ENCODE assay signal across 13 cellular contexts in genomic region chr10:77118603-77119282, GRCh38.
DNase-seq lines count a peak whose midpoint lies in the region; ATAC-seq, FAIRE-seq and TF ChIP-seq lines count a peak whose summit lies in the region.
"Had no signal": no experiment of that assay in that cellular context is flagged by ENCODE, and none has a peak within 500 bp of the region (broad histone marks: within the 10 kb centered on the region; RNA-seq: fewer than 3 reads in every experiment).

No MANE protein-coding gene starts in this region.

- no peak for TF ChIP-seq EP300 in esophagus muscularis mucosa (IDR thresholded peaks at IDR 0.05)

- ATAC-seq in pancreas: no peak

- no peak for TF ChIP-seq CTCF in HEK293 (tag by site-specific recombination; IDR thresholded peaks at IDR 0.05)
- no peak for TF ChIP-seq CTCF in WERI-Rb-1 (IDR thresholded peaks at IDR 0.05; ENCODE audit: low read depth, low read length)
- no peak for TF ChIP-seq CTCF in esophagus muscularis mucosa (IDR thresholded peaks at IDR 0.05)
- no peak for TF ChIP-seq CTCF in pancreas (IDR thresholded peaks at IDR 0.05)

- no peak for TF ChIP-seq POLR2A in esophagus muscularis mucosa (IDR thresholded peaks at IDR 0.05; ENCODE audit: low read depth)

- H3K9me3 ChIP-seq in BLaER1 (no peaks in the 10 kb centered on the region), HEK293 (ENCODE audit: control insufficient read depth, insufficient read depth, low read depth, low read length) (no peaks in the 10 kb centered on the region), WERI-Rb-1 (ENCODE audit: severe bottlenecking) (no peaks in the 10 kb centered on the region), esophagus muscularis mucosa (no peaks in the 10 kb centered on the region), pancreas (no peaks in the 10 kb centered on the region)
- H3K9me3 ChIP-seq: Caco-2 had no signal

- no peaks in the 10 kb centered on the region for H3K36me3 ChIP-seq in BLaER1
- H3K36me3 ChIP-seq in HEK293 (ENCODE audit: control insufficient read depth in 2 of 2, insufficient read depth in 1 of 2, low read length in 2 of 2): no peaks in the 10 kb centered on the region
- no peaks in the 10 kb centered on the region for H3K36me3 ChIP-seq in WERI-Rb-1
- H3K36me3 ChIP-seq in esophagus muscularis mucosa: no peaks in the 10 kb centered on the region
- no peaks in the 10 kb centered on the region for H3K36me3 ChIP-seq in pancreas

- intact Hi-C loops in esophagus muscularis mucosa (cut with DNase I): no loop called here
- intact Hi-C loops in pancreas (cut with DNase I): no loop called here

- DNase-seq in WERI-Rb-1 (peak; percentile 14), esophagus muscularis mucosa (ENCODE audit: extremely low spot score) (peak; percentile 53), HT-29 (ENCODE audit: low spot score) (no peak), pancreas (no peak), NCI-H1105 treated with DMSO at 0.1 percent for 48 hours (lab: John Stamatoyannopoulos, UW) (no peak)
- DNase-seq: Caco-2; CD8-positive, alpha-beta memory T cell; DND-41; GDM1; H7 had no signal

- H3K27ac ChIP-seq in BLaER1: no peak overlapping the region
- no peak overlapping the region for H3K27ac ChIP-seq in HEK293 (ENCODE audit: extremely low read depth, low read depth, low read length)
- H3K27ac ChIP-seq in WERI-Rb-1: no peak overlapping the region
- no peak overlapping the region for H3K27ac ChIP-seq in esophagus muscularis mucosa (replicated peaks in 1 of 4)
- H3K27ac ChIP-seq in pancreas: no peak overlapping the region

- CTCF ChIA-PET in HEK293 (lab: Yijun Ruan, JAX): no interaction called here

- H3K27me3 ChIP-seq in BLaER1 (no peaks in the 10 kb centered on the region), WERI-Rb-1 (ENCODE audit: insufficient read depth, low read depth, severe bottlenecking) (no peaks in the 10 kb centered on the region), esophagus muscularis mucosa (no peaks in the 10 kb centered on the region), pancreas (no peaks in the 10 kb centered on the region)

- H3K4me3 ChIP-seq in BLaER1 (no peak overlapping the region), HEK293 (ENCODE audit: low read depth, low read length) (no peak overlapping the region), WERI-Rb-1 (ENCODE audit: low read depth, low read length) (no peak overlapping the region), esophagus muscularis mucosa (no peak overlapping the region), pancreas (no peak overlapping the region)

- H3K4me1 ChIP-seq in BLaER1 (0 out of 2 replicates have a peak, but pooled peaks cover 8% of the 10 kb centered on the region), HEK293 (ENCODE audit: control insufficient read depth, insufficient read depth, low read length) (peaks cover 9% of the 10 kb centered on the region), esophagus muscularis mucosa (peaks cover 0 to 49% (median 21%) of the 10 kb centered on the region in 4 donors), pancreas (peaks cover 0 to 3% (median 0%) of the 10 kb centered on the region in 3 donors)
- H3K4me1 ChIP-seq: Caco-2 had no signal

- POLR2A ChIA-PET in HEK293 (lab: Yijun Ruan, JAX): no interaction called here

- H4K20me1 ChIP-seq in BLaER1: no peaks in the 10 kb centered on the region

- 0 out of 2 replicates have a peak overlapping the region, but pooled peaks have one; percentile 3 for H3K4me2 ChIP-seq in BLaER1

- H3K9ac ChIP-seq in BLaER1: no peak overlapping the region

- no peak for FAIRE-seq in pancreas (lab: Jason Lieb, UNC)
- FAIRE-seq: A204.1 had no signal

- 96% methylated on average over 6 of the region's 8 CpGs for WGBS in esophagus muscularis mucosa
- WGBS in pancreas, 2 donors: 79 to 85% methylated on average over 8 of the region's 8 CpGs

TF ChIP-seq in HEK293, 187 proteins besides CTCF, POLR2A, EP300 and RAD21:
- no peak for TF ChIP-seq ZBTB44 (tag by site-specific recombination; IDR thresholded peaks at IDR 0.05)
- peak; percentile 82 for TF ChIP-seq ZIC2 (tag by site-specific recombination; IDR thresholded peaks at IDR 0.05)

Comparison
In these comparisons a context has a peak if more than half of its experiments do, and no peak if none do; other contexts are left out.
1. DNase-seq: peak in WERI-Rb-1 (single experiment) and esophagus muscularis mucosa (single experiment); none in HT-29 (single experiment), pancreas (0 of 6) and NCI-H1105 treated with DMSO at 0.1 percent for 48 hours (single experiment).